Comparison of ENCODE assay signal across 1 cellular context in genomic region chr4:119394826-119395225, GRCh38.
TF ChIP-seq lines count a peak whose summit lies in the region.

No MANE protein-coding gene starts in this region.

TF ChIP-seq in GM23338, 12 proteins besides CTCF, POLR2A, EP300 and RAD21 (continued from another document):
- no peak for TF ChIP-seq REST (IDR thresholded peaks at IDR 0.05; ENCODE audit: unreplicated experiment)
- TF ChIP-seq POLR2AphosphoS5 (IDR thresholded peaks at IDR 0.05; ENCODE audit: low read depth) = no peak
- TF ChIP-seq CREB1 (CRISPR knock-in tag; IDR thresholded peaks at IDR 0.05; ENCODE audit: low read depth) = no peak
- TF ChIP-seq NANOG (IDR thresholded peaks at IDR 0.05; ENCODE audit: borderline replicate concordance) = no peak
- TF ChIP-seq ZNF462 (CRISPR knock-in tag; IDR thresholded peaks at IDR 0.05) = no peak
